In the genomic region with DNA sequence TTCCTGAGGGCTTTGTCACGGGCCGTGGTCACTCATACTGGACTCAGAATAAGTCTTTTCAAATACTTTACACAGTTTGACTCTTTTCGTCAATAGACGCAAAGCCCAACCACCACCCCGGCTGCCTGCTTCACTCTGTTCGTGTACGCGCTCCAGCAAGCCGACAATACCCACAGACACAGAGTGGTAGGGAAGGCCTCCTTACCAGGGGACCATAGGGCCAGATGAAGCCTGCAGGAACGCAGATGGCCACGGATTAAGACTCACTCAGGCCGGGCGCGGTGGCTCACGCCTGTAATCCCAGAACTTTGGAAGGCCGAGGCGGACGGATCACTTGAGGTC, we compare ENCODE assay signal across 1 cellular context.
TF ChIP-seq lines count a peak whose summit lies in the region.

No MANE protein-coding gene starts in this region.

TF ChIP-seq in H1, 55 proteins besides CTCF, POLR2A, EP300 and RAD21:
- no peak for TF ChIP-seq EGR1 (IDR thresholded peaks at IDR 0.05; ENCODE audit: borderline replicate concordance, low read depth, low read length)
- TF ChIP-seq CEBPB (IDR thresholded peaks at IDR 0.05; ENCODE audit: low read depth, low read length) = no peak
- TF ChIP-seq BRCA1 (IDR thresholded peaks at IDR 0.05; ENCODE audit: low read depth, low read length) = no peak
- TF ChIP-seq RXRA (IDR thresholded peaks at IDR 0.05; ENCODE audit: insufficient read depth, low read depth, low read length) = no peak
- no peak for TF ChIP-seq GABPA (IDR thresholded peaks at IDR 0.05; ENCODE audit: borderline replicate concordance, insufficient read depth, low read length)
- no peak for TF ChIP-seq NANOG (IDR thresholded peaks at IDR 0.05; ENCODE audit: insufficient read depth, low read depth, low read length, poor library complexity, severe bottlenecking)
- TF ChIP-seq BCL11A (IDR thresholded peaks at IDR 0.05; ENCODE audit: low read depth in 2 of 2, low read length in 2 of 2) = no peak
- TF ChIP-seq ZNF274 (IDR thresholded peaks at IDR 0.05; ENCODE audit: borderline replicate concordance, extremely low read depth, low read length) = no peak
- TF ChIP-seq HDAC6 (IDR thresholded peaks at IDR 0.05; ENCODE audit: low read depth, low read length) = no peak
- TF ChIP-seq SP1 (IDR thresholded peaks at IDR 0.05; ENCODE audit: low read depth, low read length) = no peak
- no peak for TF ChIP-seq BACH1 (IDR thresholded peaks at IDR 0.05; ENCODE audit: low read length)
- no peak for TF ChIP-seq SP4 (IDR thresholded peaks at IDR 0.05; ENCODE audit: low read length)
